Comparison of ENCODE assay signal across 1 cellular context in genomic region chr11:119993732-119994131, GRCh38.
TF ChIP-seq lines count a peak whose summit lies in the region.

No MANE protein-coding gene starts in this region.

TF ChIP-seq in GM23338, 12 proteins besides CTCF, POLR2A, EP300 and RAD21:
- TF ChIP-seq ZNF462 (CRISPR knock-in tag; IDR thresholded peaks at IDR 0.05) (no peak), ZNF331 (CRISPR knock-in tag; IDR thresholded peaks at IDR 0.05; ENCODE audit: low read depth) (no peak), STAT1 (IDR thresholded peaks at IDR 0.05; ENCODE audit: unreplicated experiment) (no peak), NANOG (IDR thresholded peaks at IDR 0.05; ENCODE audit: borderline replicate concordance) (no peak), ZNF114 (CRISPR knock-in tag; IDR thresholded peaks at IDR 0.05) (no peak), REST (IDR thresholded peaks at IDR 0.05; ENCODE audit: unreplicated experiment) (no peak), EZH2 (IDR thresholded peaks at IDR 0.05; ENCODE audit: low read depth, unreplicated experiment) (no peak), CREB1 (CRISPR knock-in tag; IDR thresholded peaks at IDR 0.05; ENCODE audit: low read depth) (no peak)
TF ChIP-seq in GM23338: peak in this region for 0.
